In genomic region chr2:218366621-218367414, GRCh38 we compare ENCODE assay signal across 7 cellular contexts. TPM values are rescaled to one million over a fixed set of nuclear protein-coding genes. Genes with fewer than 3 reads are reported as not detected.
DNase-seq lines count a peak whose midpoint lies in the region; ATAC-seq, FAIRE-seq and TF ChIP-seq lines count a peak whose summit lies in the region.

No MANE protein-coding gene starts in this region.

- H3K4me3 ChIP-seq in HAP-1, result peak overlapping the region; percentile 58
- peak overlapping the region; percentile 60 to 75 for H3K4me3 ChIP-seq in kidney (ENCODE audit: low read length in 2 of 2)

- H3K9me3 ChIP-seq in HAP-1 (no peaks in the 10 kb centered on the region), kidney (ENCODE audit: control insufficient read depth in 1 of 2, low read length in 2 of 2) (peaks cover 0 to 6% of the 10 kb centered on the region in 2 donors)

- in situ Hi-C loops in HAP-1 (cut with MboI; ENCODE audit: low sequenced_read_pairs), result no loop called here

- H3K36me3 ChIP-seq in HAP-1 (replicated peaks) (no peaks in the 10 kb centered on the region), kidney (ENCODE audit: control insufficient read depth in 1 of 2, insufficient read depth in 2 of 2, low read length in 2 of 2) (no peaks in the 10 kb centered on the region)

- H3K9ac ChIP-seq in kidney (ENCODE audit: low read length in 2 of 2), result peak overlapping the region; percentile 90 to 99

- ATAC-seq in stimulated activated naive CD8-positive, alpha-beta T cell treated with anti-CD3 and anti-CD28 coated beads, Interleukin-15, amount 100 ng/mL, for 72 hours, result no peak

- no peak for FAIRE-seq in kidney (lab: Jason Lieb, UNC)

- no peaks in the 10 kb centered on the region for H3K27me3 ChIP-seq in HAP-1 (ENCODE audit: low read depth)

- TF ChIP-seq CTCF in kidney (IDR thresholded peaks at IDR 0.05; ENCODE audit: borderline replicate concordance, extremely low read depth, insufficient read depth), result no peak

- DNase-seq in HAP-1 (ENCODE audit: low spot score in 2 of 2) (no peak), kidney (no peak), C1 segment of cervical spinal cord (lab: John Stamatoyannopoulos, UW) (no peak), NCI-H2107 treated with DMSO at 0.1 percent for 48 hours (lab: John Stamatoyannopoulos, UW; ENCODE audit: unreplicated experiment) (no peak), iPS-NIHi7 (ENCODE audit: extremely low spot score) (no peak)
- DNase-seq in activated T-helper 1 cell treated with anti-CD3 and anti-CD28 coated beads, Interleukin-12 subunit alpha, Interleukin-12 subunit beta, Interleukin-2, Interleukin-4 antibody, amounts not matched to agents 30 ng/mL and 10 ng/mL and 1 ng/mL, durations not matched to agents 14 hours and 24 hours and 36 hours (ENCODE audit: low spot score), result no peak
- no peak for DNase-seq in stimulated activated naive CD8-positive, alpha-beta T cell treated with anti-CD3 and anti-CD28 coated beads, Interleukin-15, amount 100 ng/mL, for 72 hours

- H3K9me3 Mint-ChIP-seq in activated T-helper 1 cell treated with anti-CD3 and anti-CD28 coated beads, Interleukin-12 subunit alpha, Interleukin-12 subunit beta, Interleukin-2, Interleukin-4 antibody, amounts not matched to agents 30 ng/mL and 10 ng/mL and 1 ng/mL, durations not matched to agents 14 hours and 24 hours and 36 hours, result no peaks in the 10 kb centered on the region
- peaks cover 0 to 6% of the 10 kb centered on the region in 2 donors for H3K9me3 Mint-ChIP-seq in stimulated activated naive CD8-positive, alpha-beta T cell treated with anti-CD3 and anti-CD28 coated beads, Interleukin-15, amount 100 ng/mL, for 72 hours

- no peak overlapping the region for H3K27ac Mint-ChIP-seq in activated T-helper 1 cell treated with anti-CD3 and anti-CD28 coated beads, Interleukin-12 subunit alpha, Interleukin-12 subunit beta, Interleukin-2, Interleukin-4 antibody, amounts not matched to agents 30 ng/mL and 10 ng/mL and 1 ng/mL, durations not matched to agents 14 hours and 24 hours and 36 hours
- H3K27ac Mint-ChIP-seq in stimulated activated naive CD8-positive, alpha-beta T cell treated with anti-CD3 and anti-CD28 coated beads, Interleukin-15, amount 100 ng/mL, for 72 hours, result peak overlapping the region in 1 of 2 donors; percentile 13

- intact Hi-C loops in activated T-helper 1 cell treated with anti-CD3 and anti-CD28 coated beads, Interleukin-12 subunit alpha, Interleukin-12 subunit beta, Interleukin-2, Interleukin-4 antibody, amounts not matched to agents 30 ng/mL and 10 ng/mL and 1 ng/mL, durations not matched to agents 14 hours and 24 hours and 36 hours (cut with micrococcal nuclease), result loop anchor here (2.0 to 5.0 kb wide), 2 partner anchors 50 to 66 kb away; no protein-coding TSS in a partner anchor
- intact Hi-C loops in kidney (cut with DNase I), result no loop called here

- peak overlapping the region; percentile 98 to 99 for H3K27ac ChIP-seq in kidney (ENCODE audit: low read depth in 2 of 2, low read length in 2 of 2)

- peaks cover 42% of the 10 kb centered on the region for H3K27me3 Mint-ChIP-seq in activated T-helper 1 cell treated with anti-CD3 and anti-CD28 coated beads, Interleukin-12 subunit alpha, Interleukin-12 subunit beta, Interleukin-2, Interleukin-4 antibody, amounts not matched to agents 30 ng/mL and 10 ng/mL and 1 ng/mL, durations not matched to agents 14 hours and 24 hours and 36 hours (ENCODE audit: insufficient read depth)
- H3K27me3 Mint-ChIP-seq in stimulated activated naive CD8-positive, alpha-beta T cell treated with anti-CD3 and anti-CD28 coated beads, Interleukin-15, amount 100 ng/mL, for 72 hours, result no peaks in the 10 kb centered on the region

- no peaks in the 10 kb centered on the region for H3K36me3 Mint-ChIP-seq in activated T-helper 1 cell treated with anti-CD3 and anti-CD28 coated beads, Interleukin-12 subunit alpha, Interleukin-12 subunit beta, Interleukin-2, Interleukin-4 antibody, amounts not matched to agents 30 ng/mL and 10 ng/mL and 1 ng/mL, durations not matched to agents 14 hours and 24 hours and 36 hours (ENCODE audit: low read depth)

- H3K4me1 Mint-ChIP-seq in activated T-helper 1 cell treated with anti-CD3 and anti-CD28 coated beads, Interleukin-12 subunit alpha, Interleukin-12 subunit beta, Interleukin-2, Interleukin-4 antibody, amounts not matched to agents 30 ng/mL and 10 ng/mL and 1 ng/mL, durations not matched to agents 14 hours and 24 hours and 36 hours (ENCODE audit: low read depth), result peaks cover 7% of the 10 kb centered on the region
- peaks cover 26% of the 10 kb centered on the region for H3K4me1 Mint-ChIP-seq in stimulated activated naive CD8-positive, alpha-beta T cell treated with anti-CD3 and anti-CD28 coated beads, Interleukin-15, amount 100 ng/mL, for 72 hours

- H3K4me3 Mint-ChIP-seq in activated T-helper 1 cell treated with anti-CD3 and anti-CD28 coated beads, Interleukin-12 subunit alpha, Interleukin-12 subunit beta, Interleukin-2, Interleukin-4 antibody, amounts not matched to agents 30 ng/mL and 10 ng/mL and 1 ng/mL, durations not matched to agents 14 hours and 24 hours and 36 hours, result peak overlapping the region; percentile 66
- peak overlapping the region; percentile 81 to 87 for H3K4me3 Mint-ChIP-seq in stimulated activated naive CD8-positive, alpha-beta T cell treated with anti-CD3 and anti-CD28 coated beads, Interleukin-15, amount 100 ng/mL, for 72 hours

- H3K4me1 ChIP-seq in HAP-1 (peaks cover 15% of the 10 kb centered on the region), kidney (ENCODE audit: control insufficient read depth in 1 of 2, insufficient read depth in 1 of 2, low read depth in 1 of 2, low read length in 2 of 2) (peaks cover 0 to 8% of the 10 kb centered on the region in 2 donors)

RNA-seq across cellular contexts. Expression of gene CATIP, which starts 10.2 kb away (rescaled TPM):
- not detected in 2 replicates for total RNA-seq in activated T-helper 1 cell treated with anti-CD3 and anti-CD28 coated beads, Interleukin-12 subunit alpha, Interleukin-12 subunit beta, Interleukin-2, Interleukin-4 antibody, amounts not matched to agents 30 ng/mL and 10 ng/mL and 1 ng/mL, durations not matched to agents 14 hours and 24 hours and 36 hours
- total RNA-seq in kidney, result 6.2 TPM
- 7.6 TPM for polyA plus RNA-seq in kidney (ENCODE audit: insufficient read depth, low read depth, low replicate concordance)

RNA-seq across cellular contexts. Expression of gene SLC11A1, which starts 15.3 kb away (rescaled TPM):
- 0.05 and 0.27 TPM in 2 replicates for total RNA-seq in activated T-helper 1 cell treated with anti-CD3 and anti-CD28 coated beads, Interleukin-12 subunit alpha, Interleukin-12 subunit beta, Interleukin-2, Interleukin-4 antibody, amounts not matched to agents 30 ng/mL and 10 ng/mL and 1 ng/mL, durations not matched to agents 14 hours and 24 hours and 36 hours
- total RNA-seq in kidney, result 37.6 TPM
- 1.2 TPM for polyA plus RNA-seq in kidney (ENCODE audit: insufficient read depth, low read depth, low replicate concordance)

RNA-seq across cellular contexts. Expression of gene CTDSP1, which starts 32.9 kb away (rescaled TPM):
- total RNA-seq in activated T-helper 1 cell treated with anti-CD3 and anti-CD28 coated beads, Interleukin-12 subunit alpha, Interleukin-12 subunit beta, Interleukin-2, Interleukin-4 antibody, amounts not matched to agents 30 ng/mL and 10 ng/mL and 1 ng/mL, durations not matched to agents 14 hours and 24 hours and 36 hours, result 105 and 106 TPM in 2 replicates
- 196 TPM for total RNA-seq in kidney
- polyA plus RNA-seq in kidney (ENCODE audit: insufficient read depth, low read depth, low replicate concordance), result 118 TPM

RNA-seq across cellular contexts. Expression of gene VIL1, which starts 52.1 kb away (rescaled TPM):
- not detected in 2 replicates for total RNA-seq in activated T-helper 1 cell treated with anti-CD3 and anti-CD28 coated beads, Interleukin-12 subunit alpha, Interleukin-12 subunit beta, Interleukin-2, Interleukin-4 antibody, amounts not matched to agents 30 ng/mL and 10 ng/mL and 1 ng/mL, durations not matched to agents 14 hours and 24 hours and 36 hours
- total RNA-seq in kidney, result 9.0 TPM
- polyA plus RNA-seq in kidney (ENCODE audit: insufficient read depth, low read depth, low replicate concordance), result 10.5 TPM

Comparison
In these comparisons a context has a peak if more than half of its experiments do, and no peak if none do; other contexts are left out.
1. RNA of gene SLC11A1, which starts 15.3 kb away (total RNA-seq): 37.6 TPM in kidney (single experiment); 0.05 to 0.27 TPM in activated T-helper 1 cell treated with anti-CD3 and anti-CD28 coated beads, Interleukin-12 subunit alpha, Interleukin-12 subunit beta, Interleukin-2, Interleukin-4 antibody, amounts not matched to agents 30 ng/mL and 10 ng/mL and 1 ng/mL, durations not matched to agents 14 hours and 24 hours and 36 hours; every median in the first group is over 10 times any median in the second.